23 cellular contexts compared by ENCODE assay signal in genomic region chr17:57424273-57424672, GRCh38.
DNase-seq lines count a peak whose midpoint lies in the region; ATAC-seq, FAIRE-seq and TF ChIP-seq lines count a peak whose summit lies in the region.
"Had no signal": no experiment of that assay in that cellular context is flagged by ENCODE, and none has a peak within 500 bp of the region (broad histone marks: within the 10 kb centered on the region; RNA-seq: fewer than 3 reads in every experiment).

No MANE protein-coding gene starts in this region.

- POLR2A ChIA-PET in endothelial cell of umbilical vein (lab: Charles Lee), result no interaction called here

- no peaks in the 10 kb centered on the region for H3K9me1 ChIP-seq in endothelial cell of umbilical vein (replicated peaks; ENCODE audit: control insufficient read depth, extremely low read depth, insufficient read depth, low read length)

- H3K4me1 ChIP-seq in DOHH2 (ENCODE audit: control insufficient read depth, low read length) (peaks cover 32% of the 10 kb centered on the region), Loucy (ENCODE audit: insufficient read depth, low read length, poor library complexity, severe bottlenecking) (peaks cover 83% of the 10 kb centered on the region), endothelial cell of umbilical vein (ENCODE audit: control insufficient read depth, extremely low read depth, insufficient read depth, low read length) (peaks cover 23% of the 10 kb centered on the region)
- H3K4me1 ChIP-seq: foreskin keratinocyte, tibial nerve had no signal

- H3K4me2 ChIP-seq in DOHH2 (ENCODE audit: low read length) (peak overlapping the region; percentile 53), Loucy (ENCODE audit: low read depth, low read length, poor library complexity, severe bottlenecking) (peak overlapping the region; percentile 68), endothelial cell of umbilical vein (ENCODE audit: insufficient read depth, low read length) (peak overlapping the region; percentile 45)
- H3K4me2 ChIP-seq: SK-N-SH had no signal

- H3F3A ChIP-seq in DOHH2 (ENCODE audit: control insufficient read depth, insufficient read depth), result no peaks in the 10 kb centered on the region
- no peaks in the 10 kb centered on the region for H3F3A ChIP-seq in Loucy (ENCODE audit: low read depth)

- H3K9me3 Mint-ChIP-seq in stimulated activated effector memory CD8-positive, alpha-beta T cell treated with anti-CD3 and anti-CD28 coated beads, Interleukin-12 subunit alpha, Interleukin-12 subunit beta, amount 100 ng/mL, for 72 hours, result no peaks in the 10 kb centered on the region
- H3K9me3 Mint-ChIP-seq in immature natural killer cell, result no peaks in the 10 kb centered on the region
- H3K9me3 Mint-ChIP-seq: activated CD8-positive, alpha-beta T cell treated with anti-CD3 and anti-CD28 coated beads for 36 hours; activated naive CD8-positive, alpha-beta T cell treated with anti-CD3 and anti-CD28 coated beads for 36 hours; naive B cell had no signal

- H2AFZ ChIP-seq in Loucy (ENCODE audit: low read length), result no peak overlapping the region
- H2AFZ ChIP-seq in endothelial cell of umbilical vein (ENCODE audit: low read depth, low read length), result no peak overlapping the region

- no peak for ATAC-seq in stimulated activated effector memory CD8-positive, alpha-beta T cell treated with anti-CD3 and anti-CD28 coated beads, Interleukin-12 subunit alpha, Interleukin-12 subunit beta, amount 100 ng/mL, for 72 hours
- ATAC-seq: activated CD8-positive, alpha-beta T cell treated with anti-CD3 and anti-CD28 coated beads for 36 hours; T-helper 17 cell had no signal

- H3K4me1 Mint-ChIP-seq in stimulated activated effector memory CD8-positive, alpha-beta T cell treated with anti-CD3 and anti-CD28 coated beads, Interleukin-12 subunit alpha, Interleukin-12 subunit beta, amount 100 ng/mL, for 72 hours, result peaks cover 54% of the 10 kb centered on the region
- H3K4me1 Mint-ChIP-seq in immature natural killer cell, result peaks cover 3 to 9% of the 10 kb centered on the region in 2 donors

- H3K27me3 Mint-ChIP-seq in immature natural killer cell (ENCODE audit: low read depth in 3 of 3), result peaks cover 1 to 6% (median 2%) of the 10 kb centered on the region in 3 donors
- H3K27me3 Mint-ChIP-seq: activated CD8-positive, alpha-beta T cell treated with anti-CD3 and anti-CD28 coated beads for 36 hours; activated naive CD8-positive, alpha-beta T cell treated with anti-CD3 and anti-CD28 coated beads for 36 hours; naive B cell; T-helper 17 cell had no signal

- peaks cover 9% of the 10 kb centered on the region for H3K36me3 Mint-ChIP-seq in stimulated activated effector memory CD8-positive, alpha-beta T cell treated with anti-CD3 and anti-CD28 coated beads, Interleukin-12 subunit alpha, Interleukin-12 subunit beta, amount 100 ng/mL, for 72 hours
- peaks cover 0 to 8% (median 0%) of the 10 kb centered on the region in 3 donors for H3K36me3 Mint-ChIP-seq in immature natural killer cell

- no peaks in the 10 kb centered on the region for H3K27me3 ChIP-seq in DOHH2 (ENCODE audit: control insufficient read depth, low read length)
- H3K27me3 ChIP-seq in Loucy (ENCODE audit: insufficient read depth, low read length, poor library complexity, severe bottlenecking), result no peaks in the 10 kb centered on the region
- no peaks in the 10 kb centered on the region for H3K27me3 ChIP-seq in endothelial cell of umbilical vein (ENCODE audit: control insufficient read depth in 2 of 2, insufficient read depth in 2 of 2, low read length in 2 of 2)
- H3K27me3 ChIP-seq: ascending aorta, esophagus muscularis mucosa, foreskin keratinocyte, tibial nerve had no signal

- no TSS peak for BruUV-seq in endothelial cell of umbilical vein (replicated peaks; lab: Mats Ljungman, UMichigan)

- intact Hi-C loops in endothelial cell of umbilical vein (cut with micrococcal nuclease), result loop anchor here (1.0 to 5.0 kb wide), 2 partner anchors 47 to 167 kb away; no protein-coding TSS in a partner anchor

- DNase-seq in endothelial cell of umbilical vein (ENCODE audit: low read depth, low spot score) (no peak), globus pallidus (ENCODE audit: low spot score) (no peak), immature natural killer cell (no peak), NCI-H2081 treated with DMSO at 0.1 percent for 48 hours (lab: John Stamatoyannopoulos, UW) (no peak)
- DNase-seq in stimulated activated effector memory CD8-positive, alpha-beta T cell treated with anti-CD3 and anti-CD28 coated beads, Interleukin-12 subunit alpha, Interleukin-12 subunit beta, amount 100 ng/mL, for 72 hours (ENCODE audit: low spot score in 2 of 2), result no peak
- DNase-seq: activated CD4-positive, CD25-positive, alpha-beta regulatory T cell treated with anti-CD3 and anti-CD28 coated beads, Interleukin-2, amount 50 U/mL, for 72 hours; activated CD8-positive, alpha-beta T cell treated with anti-CD3 and anti-CD28 coated beads for 36 hours; activated effector memory CD4-positive, alpha-beta T cell treated with Interleukin-2 at 50 U/mL for 16 hours; activated naive CD8-positive, alpha-beta T cell treated with anti-CD3 and anti-CD28 coated beads for 36 hours; caudate nucleus; GOT3; naive B cell; NCI-H1105; NCI-H1930; RPMI8226; SK-N-SH; T-helper 17 cell had no signal

- no peaks in the 10 kb centered on the region for H3K9me2 ChIP-seq in DOHH2 (replicated peaks; ENCODE audit: control insufficient read depth, low read length)
- H3K9me2 ChIP-seq in Loucy (replicated peaks; ENCODE audit: low read depth, low read length), result no peaks in the 10 kb centered on the region
- H3K9me2 ChIP-seq: SK-N-SH had no signal

- TF ChIP-seq POLR2A in endothelial cell of umbilical vein (IDR thresholded peaks at IDR 0.05; ENCODE audit: low read depth, low read length), result no peak

- H4K20me1 ChIP-seq in DOHH2 (ENCODE audit: control insufficient read depth, insufficient read depth, low read depth, low read length), result peaks cover 3% of the 10 kb centered on the region; the same call in 1 of the 2 replicates
- no peaks in the 10 kb centered on the region for H4K20me1 ChIP-seq in Loucy (ENCODE audit: insufficient read depth, low read length, poor library complexity, severe bottlenecking)
- peaks cover 4% of the 10 kb centered on the region for H4K20me1 ChIP-seq in endothelial cell of umbilical vein (replicated peaks; ENCODE audit: control insufficient read depth, extremely low read depth, insufficient read depth, low read length)

- H3K4me3 ChIP-seq in DOHH2 (ENCODE audit: low read length), result peak overlapping the region; percentile 35
- H3K4me3 ChIP-seq in Loucy (ENCODE audit: low read length, poor library complexity, severe bottlenecking), result peak overlapping the region; percentile 63
- no peak overlapping the region for H3K4me3 ChIP-seq in endothelial cell of umbilical vein (replicated peaks in 1 of 3; ENCODE audit: insufficient read depth in 1 of 3, low read depth in 1 of 3, low read length in 3 of 3)
- H3K4me3 ChIP-seq: ascending aorta, esophagus muscularis mucosa, tibial nerve had no signal

- dilution Hi-C loops in endothelial cell of umbilical vein (cut with MboI; ENCODE audit: extremely low pct_ligation_motif_present, low sequenced_read_pairs), result no loop called here

- H3K27ac ChIP-seq in DOHH2 (ENCODE audit: low read depth, low read length) (no peak overlapping the region), endothelial cell of umbilical vein (ENCODE audit: insufficient read depth, low read depth, low read length) (no peak overlapping the region)
- H3K27ac ChIP-seq: ascending aorta, esophagus muscularis mucosa, foreskin keratinocyte, tibial nerve had no signal

- peaks cover 72% of the 10 kb centered on the region for H3K79me2 ChIP-seq in DOHH2 (ENCODE audit: control insufficient read depth, low read length)
- H3K79me2 ChIP-seq in Loucy (ENCODE audit: insufficient read depth, low read length), result peaks cover 98% of the 10 kb centered on the region
- no peaks in the 10 kb centered on the region for H3K79me2 ChIP-seq in endothelial cell of umbilical vein (ENCODE audit: control insufficient read depth, insufficient read depth, low read length)

- H3K9ac ChIP-seq in Loucy (ENCODE audit: low read depth, low read length, poor library complexity, severe bottlenecking) (peak overlapping the region; percentile 68), endothelial cell of umbilical vein (replicated peaks; ENCODE audit: extremely low read depth, insufficient read depth, low read length) (no peak overlapping the region)
- H3K9ac ChIP-seq: SK-N-SH had no signal

- peaks cover 12% of the 10 kb centered on the region for H3K36me3 ChIP-seq in DOHH2 (ENCODE audit: control insufficient read depth, low read length)
- H3K36me3 ChIP-seq in Loucy (ENCODE audit: insufficient read depth, low read length), result peaks cover 38% of the 10 kb centered on the region; the same call in 1 of the 2 replicates
- no peaks in the 10 kb centered on the region for H3K36me3 ChIP-seq in endothelial cell of umbilical vein (ENCODE audit: control insufficient read depth in 2 of 2, extremely low read depth in 1 of 2, insufficient read depth in 2 of 2, low read length in 2 of 2)
- H3K36me3 ChIP-seq: ascending aorta, esophagus muscularis mucosa, tibial nerve had no signal

- FAIRE-seq in endothelial cell of umbilical vein (lab: Jason Lieb, UNC), result no peak

- H3K4me3 Mint-ChIP-seq in stimulated activated effector memory CD8-positive, alpha-beta T cell treated with anti-CD3 and anti-CD28 coated beads, Interleukin-12 subunit alpha, Interleukin-12 subunit beta, amount 100 ng/mL, for 72 hours, result no peak overlapping the region
- peak overlapping the region in 1 of 5 donors; percentile 14 for H3K4me3 Mint-ChIP-seq in immature natural killer cell
- H3K4me3 Mint-ChIP-seq: activated CD8-positive, alpha-beta T cell treated with anti-CD3 and anti-CD28 coated beads for 36 hours; activated naive CD8-positive, alpha-beta T cell treated with anti-CD3 and anti-CD28 coated beads for 36 hours; T-helper 17 cell had no signal

- H3K9me3 ChIP-seq in DOHH2 (ENCODE audit: control insufficient read depth, insufficient read depth, low read length) (no peaks in the 10 kb centered on the region), Loucy (ENCODE audit: insufficient read depth, low read depth, low read length) (no peaks in the 10 kb centered on the region), endothelial cell of umbilical vein (replicated peaks; ENCODE audit: control insufficient read depth, insufficient read depth, low read length) (no peaks in the 10 kb centered on the region)
- H3K9me3 ChIP-seq: ascending aorta, esophagus muscularis mucosa, SK-N-SH, tibial nerve had no signal

- CTCF ChIA-PET in endothelial cell of umbilical vein (lab: Charles Lee), result interaction anchor here (0.6 to 2.6 kb wide), 5 partner anchors 8 to 181 kb away, joined by 3 to 13 read pairs (median 4); no protein-coding TSS in a partner anchor

- TF ChIP-seq CTCF in DOHH2 (IDR thresholded peaks at IDR 0.05; ENCODE audit: low read depth, low read length, poor library complexity, severe bottlenecking), result no peak
- no peak for TF ChIP-seq CTCF in Loucy (conservative IDR thresholded peaks at IDR 0.05; ENCODE audit: low read length)
- no peak for TF ChIP-seq CTCF in endothelial cell of umbilical vein (IDR thresholded peaks at IDR 0.05; ENCODE audit: extremely low read depth in 1 of 2, insufficient read depth in 1 of 2, low read depth in 1 of 2, low read length in 2 of 2)

- H3K27ac Mint-ChIP-seq in stimulated activated effector memory CD8-positive, alpha-beta T cell treated with anti-CD3 and anti-CD28 coated beads, Interleukin-12 subunit alpha, Interleukin-12 subunit beta, amount 100 ng/mL, for 72 hours, result peak overlapping the region; percentile 67
- no peak overlapping the region for H3K27ac Mint-ChIP-seq in immature natural killer cell
- H3K27ac Mint-ChIP-seq: activated CD8-positive, alpha-beta T cell treated with anti-CD3 and anti-CD28 coated beads for 36 hours; activated naive CD8-positive, alpha-beta T cell treated with anti-CD3 and anti-CD28 coated beads for 36 hours; T-helper 17 cell had no signal

Comparison
In these comparisons a context has a peak if more than half of its experiments do, and no peak if none do; other contexts are left out.
1. H3K4me3 ChIP-seq: peak in DOHH2 (single experiment) and Loucy (single experiment); none in endothelial cell of umbilical vein (0 of 3).
2. Peak in every context shown above with its lines, with median percentiles within 50 percentile points of each other: H3K4me2 ChIP-seq.